Comparison of ENCODE assay signal across 16 cellular contexts in the genomic region with DNA sequence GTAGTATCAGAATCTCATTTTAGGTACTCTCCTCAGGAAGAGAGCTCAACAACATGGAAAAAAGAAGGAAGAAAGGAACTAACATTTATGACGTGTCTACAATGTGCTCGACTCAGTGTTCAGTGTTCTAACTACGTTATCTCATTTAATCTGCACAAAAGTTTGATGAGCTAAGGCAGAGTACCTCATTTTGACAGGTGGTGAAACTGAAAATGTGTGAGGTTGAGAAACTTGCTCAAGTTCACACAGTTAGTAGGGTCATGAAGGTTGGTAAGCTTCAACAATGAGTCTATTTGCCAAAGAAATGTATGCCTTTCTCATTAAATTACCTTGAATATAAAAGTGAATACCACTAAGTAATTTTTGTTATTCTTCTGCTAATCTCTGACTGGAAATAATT.
DNase-seq lines count a peak whose midpoint lies in the region; ATAC-seq and TF ChIP-seq lines count a peak whose summit lies in the region.
"Had no signal": no experiment of that assay in that cellular context is flagged by ENCODE, and none has a peak within 500 bp of the region (broad histone marks: within the 10 kb centered on the region; RNA-seq: fewer than 3 reads in every experiment).

No MANE protein-coding gene starts in this region.

- H3K27ac Mint-ChIP-seq in HFFc6 = no peak overlapping the region
- H3K27ac Mint-ChIP-seq: activated CD8-positive, alpha-beta T cell treated with anti-CD3 and anti-CD28 coated beads, Interleukin-2, amount 10 ng/mL, durations not matched to agents 7 days and 5 days; activated T-cell treated with anti-CD3 and anti-CD28 coated beads, Interleukin-2, amount 50 U/mL, for 72 hours; CD4-positive, alpha-beta memory T cell had no signal

- H3K9me3 Mint-ChIP-seq in HFFc6 = no peaks in the 10 kb centered on the region

- H3K4me1 Mint-ChIP-seq in HFFc6 (ENCODE audit: low read depth) = peaks cover 6% of the 10 kb centered on the region; the same call in 1 of the 2 replicates

- no peak for TF ChIP-seq CTCF in HFFc6 (IDR thresholded peaks at IDR 0.05)

- no peak overlapping the region for H3K4me3 Mint-ChIP-seq in HFFc6
- H3K4me3 Mint-ChIP-seq: activated CD8-positive, alpha-beta T cell treated with anti-CD3 and anti-CD28 coated beads, Interleukin-2, amount 10 ng/mL, durations not matched to agents 7 days and 5 days; activated T-cell treated with anti-CD3 and anti-CD28 coated beads, Interleukin-2, amount 50 U/mL, for 72 hours; CD4-positive, alpha-beta memory T cell had no signal

- H3K36me3 Mint-ChIP-seq in HFFc6 (ENCODE audit: low read depth) = no peaks in the 10 kb centered on the region
- H3K36me3 Mint-ChIP-seq: CD4-positive, alpha-beta memory T cell had no signal

- ATAC-seq in GM18858 (IDR thresholded peaks at IDR 0.05; ENCODE audit: unreplicated experiment) = peak; percentile 69
- peak; percentile 89 for ATAC-seq in GM21367 (IDR thresholded peaks at IDR 0.05; ENCODE audit: unreplicated experiment)
- peak; percentile 70 for ATAC-seq in HG02870 (IDR thresholded peaks at IDR 0.05; ENCODE audit: unreplicated experiment)
- ATAC-seq in HG03558 (IDR thresholded peaks at IDR 0.05; ENCODE audit: extremely low read depth, unreplicated experiment) = peak; percentile 66
- ATAC-seq in HG03045 (IDR thresholded peaks at IDR 0.05; ENCODE audit: unreplicated experiment) = no peak
- ATAC-seq: activated CD8-positive, alpha-beta T cell treated with anti-CD3 and anti-CD28 coated beads, Interleukin-2, amount 10 ng/mL, durations not matched to agents 7 days and 5 days; activated T-cell treated with anti-CD3 and anti-CD28 coated beads, Interleukin-2, amount 50 U/mL, for 72 hours; K562 had no signal

- H3K27me3 Mint-ChIP-seq in HFFc6 (ENCODE audit: insufficient read depth) = peaks cover 7% of the 10 kb centered on the region; the same call in 1 of the 2 replicates
- H3K27me3 Mint-ChIP-seq: CD4-positive, alpha-beta memory T cell had no signal

- no peak for DNase-seq in HUDEP-2 (lab: John Stamatoyannopoulos, UW; ENCODE audit: unreplicated experiment in 76 of 76)
- no peak for DNase-seq in putamen (ENCODE audit: low spot score)
- DNase-seq in HFFc6 = no peak
- DNase-seq: activated CD8-positive, alpha-beta T cell treated with anti-CD3 and anti-CD28 coated beads, Interleukin-2, amount 10 ng/mL, durations not matched to agents 7 days and 5 days; activated T-cell treated with anti-CD3 and anti-CD28 coated beads, Interleukin-2, amount 50 U/mL, for 72 hours; CD4-positive, alpha-beta memory T cell; dermis blood vessel endothelial cell; NCI-H1092; NCI-H2171; occipital lobe had no signal
